15 cellular contexts compared by ENCODE assay signal in the genomic region with DNA sequence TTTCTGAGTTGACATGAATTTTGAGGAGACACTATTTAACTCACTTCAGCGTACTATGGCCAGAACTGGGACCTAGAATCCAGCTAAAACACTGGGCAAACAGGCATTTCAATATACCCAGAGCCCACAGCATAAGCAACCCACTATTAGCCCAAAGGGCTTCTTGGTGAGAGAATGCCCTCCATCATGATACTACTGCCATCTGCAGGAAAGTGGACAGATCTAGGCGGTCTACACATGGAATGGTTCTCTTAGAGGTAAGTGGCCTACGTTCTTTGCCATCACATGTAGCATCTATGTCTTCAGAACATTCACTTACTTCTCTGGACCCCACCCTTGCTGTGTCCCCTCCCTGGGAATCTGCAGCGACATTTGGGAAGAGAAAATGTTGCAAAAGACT.
DNase-seq lines count a peak whose midpoint lies in the region; ATAC-seq and TF ChIP-seq lines count a peak whose summit lies in the region.
"Had no signal": no experiment of that assay in that cellular context is flagged by ENCODE, and none has a peak within 500 bp of the region (broad histone marks: within the 10 kb centered on the region; RNA-seq: fewer than 3 reads in every experiment).

No MANE protein-coding gene starts in this region.

- no peak overlapping the region for H3K4me2 ChIP-seq in H9 (ENCODE audit: insufficient read depth, insufficient read length, low read length)

- no peak overlapping the region for H4K5ac ChIP-seq in H9 (ENCODE audit: insufficient read length, low read depth, low read length)

- H3K23me2 ChIP-seq in H9 (ENCODE audit: insufficient read length, low read depth, low read length, poor library complexity, severe bottlenecking): no peaks in the 10 kb centered on the region

- no CpG with 5 or more reads among the region's 4 CpGs for WGBS in H9 (ENCODE audit: extremely low coverage, insufficient read length, low lambda C conversion rate)

- no peaks in the 10 kb centered on the region for H3K79me2 ChIP-seq in H9 (ENCODE audit: insufficient read depth, low read length)

- H3K4me3 ChIP-seq in GM06990 (replicated peaks; ENCODE audit: low read depth, low read length) (no peak overlapping the region), WERI-Rb-1 (ENCODE audit: low read depth, low read length) (no peak overlapping the region)
- H3K4me3 ChIP-seq: lung, pancreas had no signal

- no peak for DNase-seq in GM06990 (ENCODE audit: extremely low read depth, insufficient read length)
- peak; percentile 49 for DNase-seq in H9
- DNase-seq in WERI-Rb-1: peak; percentile 22
- DNase-seq in left kidney (ENCODE audit: low read depth, low spot score): peak; percentile 15
- no peak for DNase-seq in HK-2 (ENCODE audit: unreplicated experiment)
- no peak for DNase-seq in activated CD4-positive, alpha-beta T cell treated with anti-CD3 and anti-CD28 coated beads, Interleukin-2, amount 50 U/mL, for 4 hours
- DNase-seq: DND-41; MV-4-11; pancreas; stimulated activated CD4-positive, alpha-beta T cell treated with anti-CD3 and anti-CD28 coated beads, Interleukin-4, amount 100 ng/mL, for 4 hours; T-helper 17 cell had no signal

- no peak overlapping the region for H3T11ph ChIP-seq in H9 (ENCODE audit: low read length)

- no peaks in the 10 kb centered on the region for H3K9me3 Mint-ChIP-seq in H9
- H3K9me3 Mint-ChIP-seq: dendritic cell treated with granulocyte-macrophage colony-stimulating factor and Interleukin-4, amounts not matched to agents 40 ng/mL and 50 ng/mL, for 4 days had no signal

- H3K9me3 ChIP-seq in H9 (ENCODE audit: control insufficient read depth, low read depth, low read length) (no peaks in the 10 kb centered on the region), WERI-Rb-1 (ENCODE audit: severe bottlenecking) (no peaks in the 10 kb centered on the region)
- H3K9me3 ChIP-seq: pancreas had no signal

- H3K4me1 Mint-ChIP-seq in H9: peaks cover 13 to 25% of the 10 kb centered on the region in 2 experiments
- H3K4me1 Mint-ChIP-seq: T-helper 17 cell had no signal

- no peak overlapping the region for H3K23ac ChIP-seq in H9 (ENCODE audit: insufficient read length, low read depth, low read length)

- no peaks in the 10 kb centered on the region for H4K20me1 ChIP-seq in H9 (ENCODE audit: control insufficient read depth, insufficient read depth, insufficient read length)

- H2BK120ac ChIP-seq in H9 (ENCODE audit: low read depth, low read length, poor library complexity, severe bottlenecking): no peak overlapping the region

- no peak overlapping the region for H2AK5ac ChIP-seq in H9 (ENCODE audit: insufficient read length, low read length)

- no peaks in the 10 kb centered on the region for H3K36me3 ChIP-seq in GM06990 (ENCODE audit: control insufficient read depth, insufficient read depth, low read length)
- no peaks in the 10 kb centered on the region for H3K36me3 ChIP-seq in WERI-Rb-1
- H3K36me3 ChIP-seq: pancreas had no signal

- H2BK15ac ChIP-seq in H9 (ENCODE audit: low read depth, low read length): no peak overlapping the region

- ATAC-seq in HG02588 (IDR thresholded peaks at IDR 0.05; ENCODE audit: unreplicated experiment): no peak
- ATAC-seq: T-helper 17 cell had no signal

- no peaks in the 10 kb centered on the region for H3K79me1 ChIP-seq in H9 (ENCODE audit: insufficient read depth, low read depth, low read length, poor library complexity, severe bottlenecking)

- H3K4me3 Mint-ChIP-seq in H9: no peak overlapping the region
- H3K4me3 Mint-ChIP-seq: activated naive CD8-positive, alpha-beta T cell; dendritic cell treated with granulocyte-macrophage colony-stimulating factor and Interleukin-4, amounts not matched to agents 40 ng/mL and 50 ng/mL, for 4 days; T-helper 17 cell had no signal

- no peaks in the 10 kb centered on the region; the same call in 1 of the 2 replicates for H3K27me3 Mint-ChIP-seq in H9 (ENCODE audit: low read depth)
- H3K27me3 Mint-ChIP-seq: dendritic cell treated with granulocyte-macrophage colony-stimulating factor and Interleukin-4, amounts not matched to agents 40 ng/mL and 50 ng/mL, for 4 days; T-helper 17 cell had no signal

- H3K18ac ChIP-seq in H9 (ENCODE audit: insufficient read length, low read depth, low read length): no peak overlapping the region

- H2BK20ac ChIP-seq in H9 (ENCODE audit: low read depth, low read length, poor library complexity, severe bottlenecking): no peak overlapping the region

- H2AFZ ChIP-seq in H9 (ENCODE audit: low read length): no peak overlapping the region

- H4K91ac ChIP-seq in H9 (ENCODE audit: insufficient read length, low read depth, low read length): no peak overlapping the region

- no peak overlapping the region for H3K9ac ChIP-seq in H9 (ENCODE audit: extremely low read depth, insufficient read length, low read length)

- H3K36me3 Mint-ChIP-seq in H9 (ENCODE audit: insufficient read depth in 1 of 3, low read depth in 3 of 3): peaks cover 0 to 6% (median 2%) of the 10 kb centered on the region in 3 experiments; a peak in 1 of 7 replicates
- H3K36me3 Mint-ChIP-seq: activated naive CD8-positive, alpha-beta T cell had no signal

- H3K56ac ChIP-seq in H9 (ENCODE audit: insufficient read length, low read depth, low read length): no peak overlapping the region

- H3K27me3 ChIP-seq in GM06990 (replicated peaks; ENCODE audit: control insufficient read depth, insufficient read depth, low read length) (no peaks in the 10 kb centered on the region), H9 (ENCODE audit: insufficient read depth, low read length) (no peaks in the 10 kb centered on the region), WERI-Rb-1 (ENCODE audit: insufficient read depth, low read depth, severe bottlenecking) (no peaks in the 10 kb centered on the region)
- H3K27me3 ChIP-seq: pancreas had no signal

- no peak overlapping the region for H4K8ac ChIP-seq in H9 (replicated peaks; ENCODE audit: insufficient read length, low read depth, low read length)

- H2BK12ac ChIP-seq in H9 (ENCODE audit: insufficient read length, low read depth, low read length): no peak overlapping the region

- H3K4ac ChIP-seq in H9 (ENCODE audit: low read depth, low read length): no peak overlapping the region

- no peak overlapping the region for H3K27ac ChIP-seq in H9 (ENCODE audit: insufficient read length, low read depth, low read length)
- H3K27ac ChIP-seq in WERI-Rb-1: no peak overlapping the region
- H3K27ac ChIP-seq: pancreas had no signal

- H3K4me1 ChIP-seq in H9 (ENCODE audit: insufficient read depth, low read length): peaks cover 2% of the 10 kb centered on the region; the same call in 1 of the 2 replicates
- H3K4me1 ChIP-seq: pancreas had no signal

- no peak overlapping the region for H3K14ac ChIP-seq in H9 (ENCODE audit: insufficient read depth, low read length)

- no peak overlapping the region for H3K27ac Mint-ChIP-seq in H9
- H3K27ac Mint-ChIP-seq: activated naive CD8-positive, alpha-beta T cell; dendritic cell treated with granulocyte-macrophage colony-stimulating factor and Interleukin-4, amounts not matched to agents 40 ng/mL and 50 ng/mL, for 4 days; T-helper 17 cell had no signal

- TF ChIP-seq CTCF in GM06990 (IDR thresholded peaks at IDR 0.05; ENCODE audit: insufficient read depth, low read length, poor library complexity, severe bottlenecking): peak; percentile 19
- TF ChIP-seq CTCF in H9 (conservative IDR thresholded peaks at IDR 0.05): peak; percentile 68
- peak; percentile 58 for TF ChIP-seq CTCF in WERI-Rb-1 (IDR thresholded peaks at IDR 0.05; ENCODE audit: low read depth, low read length)

- H2BK5ac ChIP-seq in H9 (ENCODE audit: insufficient read length, low read length): no peak overlapping the region

Comparison
In these comparisons a context has a peak if more than half of its experiments do, and no peak if none do; other contexts are left out.
1. DNase-seq: peak in H9 (single experiment), WERI-Rb-1 (single experiment) and left kidney (single experiment); none in GM06990 (single experiment), HK-2 (single experiment) and activated CD4-positive, alpha-beta T cell treated with anti-CD3 and anti-CD28 coated beads, Interleukin-2, amount 50 U/mL, for 4 hours (0 of 2).
2. Peak in every context shown above with its lines, with median percentiles within 50 percentile points of each other: CTCF ChIP-seq.